ENCODE assay signal across 12 cellular contexts in the genomic region with DNA sequence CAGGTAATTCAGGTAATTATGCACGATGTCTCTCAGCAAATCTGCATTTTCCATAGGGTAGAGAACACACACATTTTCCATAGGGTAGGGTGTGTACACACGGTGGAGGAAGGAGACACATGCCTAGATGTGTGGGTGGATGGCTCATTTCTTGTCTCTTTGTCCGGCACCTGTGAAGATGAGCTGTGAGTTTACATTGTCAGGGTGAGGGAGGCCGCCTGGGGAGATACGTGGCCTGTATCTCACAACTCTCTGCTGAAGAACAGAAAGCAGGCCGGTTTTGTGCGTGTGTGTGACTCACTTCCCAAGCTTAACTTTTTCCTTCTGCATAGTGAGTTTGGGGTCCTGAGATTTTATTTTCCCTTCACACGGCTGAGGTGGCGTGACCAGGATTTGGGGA.
DNase-seq lines count a peak whose midpoint lies in the region; ATAC-seq and TF ChIP-seq lines count a peak whose summit lies in the region.
"Had no signal": no experiment of that assay in that cellular context is flagged by ENCODE, and none has a peak within 500 bp of the region (broad histone marks: within the 10 kb centered on the region; RNA-seq: fewer than 3 reads in every experiment).

No MANE protein-coding gene starts in this region.

- H3K27ac ChIP-seq in Panc1 (ENCODE audit: low read length) = peak overlapping the region; percentile 7; the same call in 1 of the 2 replicates
- H3K27ac ChIP-seq: psoas muscle, VCaP had no signal

- no peaks in the 10 kb centered on the region for H3K9me3 ChIP-seq in Panc1 (ENCODE audit: control insufficient read depth, insufficient read depth, low read depth, low read length)
- H3K9me3 ChIP-seq in HAP-1 = no peaks in the 10 kb centered on the region
- H3K9me3 ChIP-seq: psoas muscle had no signal

- peaks cover 44% of the 10 kb centered on the region for H3K4me1 Mint-ChIP-seq in activated T-cell treated with anti-CD3 and anti-CD28 coated beads, Interleukin-2, amount 50 U/mL, for 24 hours (ENCODE audit: low read depth)
- H3K4me1 Mint-ChIP-seq in stimulated activated effector memory CD8-positive, alpha-beta T cell treated with anti-CD3 and anti-CD28 coated beads, Interleukin-12 subunit alpha, Interleukin-12 subunit beta, amount 100 ng/mL, for 72 hours = peaks cover 25% of the 10 kb centered on the region

- no TSS peak for BruUV-seq in Panc1 (replicated peaks; lab: Mats Ljungman, UMichigan)

- H3K4me1 ChIP-seq in Panc1 (ENCODE audit: control insufficient read depth, insufficient read depth, low read length) = peaks cover 41% of the 10 kb centered on the region
- no peaks in the 10 kb centered on the region; the same call in 1 of the 2 replicates for H3K4me1 ChIP-seq in HAP-1

- H3K4me3 ChIP-seq in Panc1 (ENCODE audit: low read depth in 2 of 2, low read length in 2 of 2) (no peak overlapping the region), epithelial cell of esophagus (ENCODE audit: low read length) (no peak overlapping the region), HAP-1 (no peak overlapping the region)
- H3K4me3 ChIP-seq: psoas muscle had no signal

- intact Hi-C loops in Panc1 (cut with micrococcal nuclease; ENCODE audit: unreplicated experiment) = no loop called here

- DNase-seq in activated T-cell treated with anti-CD3 and anti-CD28 coated beads, Interleukin-2, amount 50 U/mL, for 24 hours = no peak
- no peak for DNase-seq in activated T-cell treated with anti-CD3 and anti-CD28 coated beads for 4 hours
- no peak for DNase-seq in Panc1 (ENCODE audit: low read depth, low spot score)
- peak; percentile 95 for DNase-seq in epithelial cell of esophagus (ENCODE audit: low read depth)
- DNase-seq in stimulated activated effector memory CD8-positive, alpha-beta T cell treated with anti-CD3 and anti-CD28 coated beads, Interleukin-12 subunit alpha, Interleukin-12 subunit beta, amount 100 ng/mL, for 72 hours (ENCODE audit: low spot score in 2 of 2) = no peak
- DNase-seq in NCI-H2196 treated with DMSO at 0.1 percent for 48 hours (lab: John Stamatoyannopoulos, UW; ENCODE audit: unreplicated experiment) = no peak
- no peak for DNase-seq in HAP-1 (ENCODE audit: low spot score in 2 of 2)
- DNase-seq: left colon, NCI-H82, psoas muscle had no signal

- H3K4me3 Mint-ChIP-seq in activated T-cell treated with anti-CD3 and anti-CD28 coated beads, Interleukin-2, amount 50 U/mL, for 24 hours = no peak overlapping the region
- no peak overlapping the region for H3K4me3 Mint-ChIP-seq in stimulated activated effector memory CD8-positive, alpha-beta T cell treated with anti-CD3 and anti-CD28 coated beads, Interleukin-12 subunit alpha, Interleukin-12 subunit beta, amount 100 ng/mL, for 72 hours

- ATAC-seq in Panc1 (no peak), GM19328 (IDR thresholded peaks at IDR 0.05; ENCODE audit: unreplicated experiment) (no peak)
- peak; percentile 40 for ATAC-seq in stimulated activated effector memory CD8-positive, alpha-beta T cell treated with anti-CD3 and anti-CD28 coated beads, Interleukin-12 subunit alpha, Interleukin-12 subunit beta, amount 100 ng/mL, for 72 hours
- ATAC-seq: left colon, psoas muscle had no signal

- H3K36me3 Mint-ChIP-seq in activated T-cell treated with anti-CD3 and anti-CD28 coated beads, Interleukin-2, amount 50 U/mL, for 24 hours (ENCODE audit: low read depth) = peaks cover 98% of the 10 kb centered on the region
- peaks cover 71% of the 10 kb centered on the region for H3K36me3 Mint-ChIP-seq in stimulated activated effector memory CD8-positive, alpha-beta T cell treated with anti-CD3 and anti-CD28 coated beads, Interleukin-12 subunit alpha, Interleukin-12 subunit beta, amount 100 ng/mL, for 72 hours

- H3K27ac Mint-ChIP-seq in activated T-cell treated with anti-CD3 and anti-CD28 coated beads, Interleukin-2, amount 50 U/mL, for 24 hours = peak overlapping the region; percentile 88
- peak overlapping the region; percentile 88 for H3K27ac Mint-ChIP-seq in stimulated activated effector memory CD8-positive, alpha-beta T cell treated with anti-CD3 and anti-CD28 coated beads, Interleukin-12 subunit alpha, Interleukin-12 subunit beta, amount 100 ng/mL, for 72 hours

- POLR2A ChIA-PET in Panc1 (lab: Charles Lee) = interaction anchor here (0.5 kb wide), 1 partner anchor 83 kb away, joined by 4 read pairs; no protein-coding TSS in a partner anchor

- no peak for TF ChIP-seq CTCF in Panc1 (IDR thresholded peaks at IDR 0.05)
- no peak for TF ChIP-seq CTCF in epithelial cell of esophagus (IDR thresholded peaks at IDR 0.05; ENCODE audit: insufficient read depth, low read depth, low read length, missing control alignments)

- no peaks in the 10 kb centered on the region for H3K27me3 Mint-ChIP-seq in activated T-cell treated with anti-CD3 and anti-CD28 coated beads, Interleukin-2, amount 50 U/mL, for 24 hours

- H3K36me3 ChIP-seq in Panc1 (ENCODE audit: control insufficient read depth, insufficient read depth, low read length) = no peaks in the 10 kb centered on the region
- H3K36me3 ChIP-seq in HAP-1 (replicated peaks) = peaks cover 29% of the 10 kb centered on the region

- H3K27me3 ChIP-seq in Panc1 (ENCODE audit: control insufficient read depth, insufficient read depth, low read length) = no peaks in the 10 kb centered on the region
- H3K27me3 ChIP-seq in HAP-1 (ENCODE audit: low read depth) = no peaks in the 10 kb centered on the region

- H3K9me3 Mint-ChIP-seq in activated T-cell treated with anti-CD3 and anti-CD28 coated beads, Interleukin-2, amount 50 U/mL, for 24 hours = no peaks in the 10 kb centered on the region
- no peaks in the 10 kb centered on the region for H3K9me3 Mint-ChIP-seq in stimulated activated effector memory CD8-positive, alpha-beta T cell treated with anti-CD3 and anti-CD28 coated beads, Interleukin-12 subunit alpha, Interleukin-12 subunit beta, amount 100 ng/mL, for 72 hours

- CTCF ChIA-PET in Panc1 (lab: Charles Lee) = no interaction called here

- in situ Hi-C loops in Panc1 (cut with HindIII; ENCODE audit: low pct_unique_long_range_greater_than_20kb, low sequenced_read_pairs) (no loop called here), HAP-1 (cut with MboI; ENCODE audit: low sequenced_read_pairs) (loop anchor here (5.0 to 10.0 kb wide), 2 partner anchors 200 to 568 kb away; no protein-coding TSS in a partner anchor)
